Comparison of ENCODE assay signal across 12 cellular contexts in genomic region chr5:137072376-137073174, GRCh38.
DNase-seq lines count a peak whose midpoint lies in the region; ATAC-seq, FAIRE-seq and TF ChIP-seq lines count a peak whose summit lies in the region.
"Had no signal": no experiment of that assay in that cellular context is flagged by ENCODE, and none has a peak within 500 bp of the region (broad histone marks: within the 10 kb centered on the region; RNA-seq: fewer than 3 reads in every experiment).

No MANE protein-coding gene starts in this region.

- no peaks in the 10 kb centered on the region for H3K27me3 Mint-ChIP-seq in Calu3 (ENCODE audit: unreplicated experiment)
- H3K27me3 Mint-ChIP-seq in CD4-positive, alpha-beta memory T cell = peaks cover 0 to 1% of the 10 kb centered on the region in 2 donors
- H3K27me3 Mint-ChIP-seq: activated naive CD8-positive, alpha-beta T cell had no signal

- BruUV-seq in Calu3 (replicated peaks; lab: Mats Ljungman, UMichigan) = no TSS peak

- ATAC-seq in HG02610 (IDR thresholded peaks at IDR 0.05; ENCODE audit: unreplicated experiment) (peak; percentile 42), HG02938 (IDR thresholded peaks at IDR 0.05; ENCODE audit: unreplicated experiment) (no peak)

- DNase-seq in Calu3 = no peak
- DNase-seq in bronchial epithelial cell (ENCODE audit: low read depth) = peak; percentile 37
- peak; percentile 8 to 50 for DNase-seq in lung microvascular endothelial cell (ENCODE audit: low read depth in 2 of 2)
- DNase-seq in CD4-positive, alpha-beta memory T cell = no peak
- no peak for DNase-seq in GM20000 (ENCODE audit: low spot score)
- DNase-seq in NK-92 treated with Interleukin-12 subunit alpha and Interleukin-12 subunit beta, amount 100 ng/mL, for 24 hours (lab: John Stamatoyannopoulos, UW) = no peak
- DNase-seq: NCI-H1417 treated with DMSO at 0.1 percent for 48 hours; stimulated activated CD4-positive, alpha-beta T cell treated with anti-CD3 and anti-CD28 coated beads, Interleukin-12 subunit alpha, Interleukin-12 subunit beta, amount 100 ng/mL, for 4 hours had no signal

- intact Hi-C loops in Calu3 (cut with micrococcal nuclease; ENCODE audit: unreplicated experiment) = loop anchor here (10.0 kb wide), 2 partner anchors 252 to 432 kb away; no protein-coding TSS in a partner anchor
- intact Hi-C loops in CD4-positive, alpha-beta memory T cell (cut with micrococcal nuclease) = no loop called here

- peak overlapping the region; percentile 79 for H3K27ac Mint-ChIP-seq in Calu3 (ENCODE audit: unreplicated experiment)
- peak overlapping the region in 1 of 7 donors; percentile 38 for H3K27ac Mint-ChIP-seq in CD4-positive, alpha-beta memory T cell
- H3K27ac Mint-ChIP-seq: activated naive CD8-positive, alpha-beta T cell had no signal

- peaks cover 11% of the 10 kb centered on the region for H3K36me3 Mint-ChIP-seq in Calu3 (ENCODE audit: insufficient read depth, unreplicated experiment)
- H3K36me3 Mint-ChIP-seq in CD4-positive, alpha-beta memory T cell = no peaks in the 10 kb centered on the region
- H3K36me3 Mint-ChIP-seq: activated naive CD8-positive, alpha-beta T cell had no signal

- no peaks in the 10 kb centered on the region for H3K9me3 ChIP-seq in CD4-positive, alpha-beta memory T cell (ENCODE audit: control insufficient read depth in 1 of 2, low read length in 2 of 2)

- no peaks in the 10 kb centered on the region for H3K36me3 ChIP-seq in bronchial epithelial cell (ENCODE audit: control insufficient read depth, insufficient read depth, low read length)
- no peaks in the 10 kb centered on the region for H3K36me3 ChIP-seq in CD4-positive, alpha-beta memory T cell (ENCODE audit: insufficient read depth, low read length)

- no peak overlapping the region for H3K27ac ChIP-seq in CD4-positive, alpha-beta memory T cell (ENCODE audit: low read depth, low read length)

- H3K4me3 ChIP-seq in bronchial epithelial cell (ENCODE audit: low read depth, low read length) = no peak overlapping the region
- H3K4me3 ChIP-seq in CD4-positive, alpha-beta memory T cell (ENCODE audit: low read length in 2 of 2) = no peak overlapping the region

- H3K4me1 ChIP-seq in CD4-positive, alpha-beta memory T cell (ENCODE audit: insufficient read depth, low read length) = no peaks in the 10 kb centered on the region

- CTCF ChIA-PET in Calu3 (lab: Charles Lee) = interaction anchor here (1.8 kb wide), 1 partner anchor 35 kb away, joined by 4 read pairs; no protein-coding TSS in a partner anchor
- CTCF ChIA-PET in CD4-positive, alpha-beta memory T cell (lab: Charles Lee; ENCODE audit: partially characterized antibody) = no interaction called here

- peak overlapping the region; percentile 23 for H3K4me3 Mint-ChIP-seq in Calu3 (ENCODE audit: low read depth, unreplicated experiment)
- no peak overlapping the region for H3K4me3 Mint-ChIP-seq in CD4-positive, alpha-beta memory T cell
- H3K4me3 Mint-ChIP-seq: activated naive CD8-positive, alpha-beta T cell had no signal

- no peaks in the 10 kb centered on the region for H3K27me3 ChIP-seq in bronchial epithelial cell (ENCODE audit: control insufficient read depth, insufficient read depth, low read length)
- H3K27me3 ChIP-seq in CD4-positive, alpha-beta memory T cell (ENCODE audit: insufficient read depth, low read length) = no peaks in the 10 kb centered on the region

- H3K9me3 Mint-ChIP-seq in Calu3 (ENCODE audit: low read depth, unreplicated experiment) = no peaks in the 10 kb centered on the region
- peaks cover 0 to 3% (median 0%) of the 10 kb centered on the region in 8 donors for H3K9me3 Mint-ChIP-seq in CD4-positive, alpha-beta memory T cell

- FAIRE-seq in bronchial epithelial cell (lab: Jason Lieb, UNC) = no peak
- FAIRE-seq: urothelium cell line had no signal

- POLR2A ChIA-PET in CD4-positive, alpha-beta memory T cell (lab: Charles Lee; ENCODE audit: partially characterized antibody) = no interaction called here

- TF ChIP-seq CTCF in Calu3 (IDR thresholded peaks at IDR 0.05; ENCODE audit: unreplicated experiment) = no peak
- no peak for TF ChIP-seq CTCF in bronchial epithelial cell (IDR thresholded peaks at IDR 0.05; ENCODE audit: insufficient read depth, low read length, severe bottlenecking)
- no peak for TF ChIP-seq CTCF in GM20000 (IDR thresholded peaks at IDR 0.05; ENCODE audit: extremely low read depth, missing control alignments)

- peaks cover 33% of the 10 kb centered on the region for H3K4me1 Mint-ChIP-seq in Calu3 (ENCODE audit: low read depth, unreplicated experiment)
- no peaks in the 10 kb centered on the region for H3K4me1 Mint-ChIP-seq in CD4-positive, alpha-beta memory T cell

Comparison
In these comparisons a context has a peak if more than half of its experiments do, and no peak if none do; other contexts are left out.
1. DNase-seq: peak in bronchial epithelial cell (single experiment) and lung microvascular endothelial cell (2 of 2); none in Calu3 (single experiment), CD4-positive, alpha-beta memory T cell (0 of 5), GM20000 (single experiment) and NK-92 treated with Interleukin-12 subunit alpha and Interleukin-12 subunit beta, amount 100 ng/mL, for 24 hours (single experiment).